ENCODE assay signal across 8 cellular contexts in the genomic region with DNA sequence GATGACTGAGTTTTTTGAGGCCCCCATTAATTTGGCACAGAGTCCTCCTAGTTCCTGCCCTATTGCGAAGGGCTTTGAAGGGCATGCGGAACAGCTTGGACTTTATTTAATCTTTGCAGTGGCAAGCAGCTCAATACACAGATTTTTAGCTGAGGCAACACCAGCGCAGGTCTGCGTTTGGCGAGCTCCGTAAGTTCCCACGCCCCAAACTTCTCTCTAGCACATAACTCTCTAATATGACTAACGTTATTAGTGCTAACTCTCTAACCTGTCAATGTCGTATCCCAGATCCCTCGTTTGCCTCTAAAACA. TPM values are rescaled to one million over a fixed set of nuclear protein-coding genes. Genes with fewer than 3 reads are reported as not detected.
DNase-seq lines count a peak whose midpoint lies in the region; ATAC-seq lines count a peak whose summit lies in the region.

No MANE protein-coding gene starts in this region.

- peak overlapping the region; percentile 95 for H3K4me3 ChIP-seq in HUES48 (ENCODE audit: low read depth, low read length)

- H3K4me3 Mint-ChIP-seq in dendritic cell treated with granulocyte-macrophage colony-stimulating factor and Interleukin-4, amounts not matched to agents 40 ng/mL and 50 ng/mL, for 4 days: peak overlapping the region; percentile 92
- peak overlapping the region; percentile 99 for H3K4me3 Mint-ChIP-seq in natural killer cell treated with Interleukin-12 subunit alpha and Interleukin-12 subunit beta and Interleukin-15 and Interleukin-18, amount 100 ng/mL, for 72 hours

- peaks cover 29% of the 10 kb centered on the region for H3K4me1 Mint-ChIP-seq in dendritic cell treated with granulocyte-macrophage colony-stimulating factor and Interleukin-4, amounts not matched to agents 40 ng/mL and 50 ng/mL, for 4 days (ENCODE audit: low read depth)
- H3K4me1 Mint-ChIP-seq in natural killer cell treated with Interleukin-12 subunit alpha and Interleukin-12 subunit beta and Interleukin-15 and Interleukin-18, amount 100 ng/mL, for 72 hours (ENCODE audit: low read depth in 2 of 2): peaks cover 26 to 31% of the 10 kb centered on the region in 2 donors

- peaks cover 6% of the 10 kb centered on the region for H3K27me3 Mint-ChIP-seq in dendritic cell treated with granulocyte-macrophage colony-stimulating factor and Interleukin-4, amounts not matched to agents 40 ng/mL and 50 ng/mL, for 4 days
- peaks cover 6 to 7% of the 10 kb centered on the region in 2 donors for H3K27me3 Mint-ChIP-seq in natural killer cell treated with Interleukin-12 subunit alpha and Interleukin-12 subunit beta and Interleukin-15 and Interleukin-18, amount 100 ng/mL, for 72 hours

- no peak for DNase-seq in natural killer cell treated with Interleukin-12 subunit alpha and Interleukin-12 subunit beta and Interleukin-15 and Interleukin-18, amount 100 ng/mL, for 72 hours (ENCODE audit: low spot score)
- no peak for DNase-seq in activated effector memory CD4-positive, alpha-beta T cell treated with Interleukin-2 at 50 U/mL for 16 hours
- DNase-seq in NCI-H2171 treated with DMSO at 0.1 percent for 48 hours (lab: John Stamatoyannopoulos, UW): no peak
- DNase-seq in NCI-H2081 treated with DMSO at 0.1 percent for 48 hours (lab: John Stamatoyannopoulos, UW): no peak
- DNase-seq in DMS153 (lab: John Stamatoyannopoulos, UW): no peak

- peak overlapping the region; percentile 76 for H3K27ac Mint-ChIP-seq in dendritic cell treated with granulocyte-macrophage colony-stimulating factor and Interleukin-4, amounts not matched to agents 40 ng/mL and 50 ng/mL, for 4 days
- peak overlapping the region; percentile 77 to 93 for H3K27ac Mint-ChIP-seq in natural killer cell treated with Interleukin-12 subunit alpha and Interleukin-12 subunit beta and Interleukin-15 and Interleukin-18, amount 100 ng/mL, for 72 hours

- no peaks in the 10 kb centered on the region; the same call in 1 of the 2 replicates for H3K27me3 ChIP-seq in HUES48 (ENCODE audit: control insufficient read depth, insufficient read depth, low read length)

- intact Hi-C loops in dendritic cell treated with granulocyte-macrophage colony-stimulating factor and Interleukin-4, amounts not matched to agents 40 ng/mL and 50 ng/mL, for 4 days (cut with micrococcal nuclease): loop anchor here (1.0 kb wide), 1 partner anchor 30 kb away; a partner anchor contains a TSS

- peaks cover 8% of the 10 kb centered on the region; the same call in 1 of the 2 replicates for H3K36me3 ChIP-seq in HUES48 (ENCODE audit: control insufficient read depth, insufficient read depth, low read length)

- peaks cover 12% of the 10 kb centered on the region for H3K4me1 ChIP-seq in HUES48 (ENCODE audit: control insufficient read depth, insufficient read depth, low read length)

- no peaks in the 10 kb centered on the region for H3K9me3 Mint-ChIP-seq in dendritic cell treated with granulocyte-macrophage colony-stimulating factor and Interleukin-4, amounts not matched to agents 40 ng/mL and 50 ng/mL, for 4 days
- H3K9me3 Mint-ChIP-seq in natural killer cell treated with Interleukin-12 subunit alpha and Interleukin-12 subunit beta and Interleukin-15 and Interleukin-18, amount 100 ng/mL, for 72 hours: no peaks in the 10 kb centered on the region

- H3K9ac ChIP-seq in HUES48 (ENCODE audit: low read depth, low read length): peak overlapping the region; percentile 69

- no peaks in the 10 kb centered on the region for H3K9me3 ChIP-seq in HUES48 (ENCODE audit: control insufficient read depth, insufficient read depth, low read length)

- H3K27ac ChIP-seq in HUES48 (ENCODE audit: low read depth, low read length): peak overlapping the region; percentile 40

- peaks cover 27% of the 10 kb centered on the region for H3K36me3 Mint-ChIP-seq in dendritic cell treated with granulocyte-macrophage colony-stimulating factor and Interleukin-4, amounts not matched to agents 40 ng/mL and 50 ng/mL, for 4 days (ENCODE audit: low read depth)
- peaks cover 13% of the 10 kb centered on the region for H3K36me3 Mint-ChIP-seq in natural killer cell treated with Interleukin-12 subunit alpha and Interleukin-12 subunit beta and Interleukin-15 and Interleukin-18, amount 100 ng/mL, for 72 hours

- ATAC-seq in GM19452 (IDR thresholded peaks at IDR 0.05; ENCODE audit: unreplicated experiment): peak; percentile 14
- ATAC-seq in natural killer cell treated with Interleukin-12 subunit alpha and Interleukin-12 subunit beta and Interleukin-15 and Interleukin-18, amount 100 ng/mL, for 72 hours: no peak

RNA-seq across cellular contexts. Expression of a gene that starts 0.4 kb away (rescaled TPM):
- 10 to 100 TPM; 15.6 to 20.0 TPM for total RNA-seq in natural killer cell treated with Interleukin-12 subunit alpha and Interleukin-12 subunit beta and Interleukin-15 and Interleukin-18, amount 100 ng/mL, for 72 hours

RNA-seq across cellular contexts. Expression of a gene that starts 30.0 kb away (rescaled TPM):
- 100 to 1,000 TPM; 208 to 238 TPM for total RNA-seq in natural killer cell treated with Interleukin-12 subunit alpha and Interleukin-12 subunit beta and Interleukin-15 and Interleukin-18, amount 100 ng/mL, for 72 hours

RNA-seq across cellular contexts. Expression of a gene that starts 30.1 kb away (rescaled TPM):
- 10 to 100 TPM; 13.4 to 14.8 TPM for total RNA-seq in natural killer cell treated with Interleukin-12 subunit alpha and Interleukin-12 subunit beta and Interleukin-15 and Interleukin-18, amount 100 ng/mL, for 72 hours
